In genomic region chrX:120016068-120016441, GRCh38 we compare ENCODE assay signal across 11 cellular contexts.
A peak's percentile ranks its signal among the peaks of the same experiment; 100 is the strongest.
DNase-seq lines count a peak whose midpoint lies in the region; ATAC-seq, FAIRE-seq and TF ChIP-seq lines count a peak whose summit lies in the region.
"Had no signal": no experiment of that assay in that cellular context is flagged by ENCODE, and none has a peak within 500 bp of the region (broad histone marks: within the 10 kb centered on the region; RNA-seq: fewer than 3 reads in every experiment).

No MANE protein-coding gene starts in this region.

- H3K4me1 ChIP-seq in smooth muscle cell (ENCODE audit: low read depth) = no peaks in the 10 kb centered on the region
- H3K4me1 ChIP-seq in HepG2 (ENCODE audit: insufficient read depth, low read length) = no peaks in the 10 kb centered on the region

- H3K36me3 Mint-ChIP-seq in activated CD4-positive, alpha-beta memory T cell treated with anti-CD3 and anti-CD28 coated beads for 36 hours = no peaks in the 10 kb centered on the region
- H3K36me3 Mint-ChIP-seq in activated CD4-positive, alpha-beta memory T cell treated with anti-CD3 and anti-CD28 coated beads, Interleukin-2, amount 10 ng/mL, durations not matched to agents 7 days and 5 days (ENCODE audit: low read depth) = no peaks in the 10 kb centered on the region
- H3K36me3 Mint-ChIP-seq in glutamatergic neuron (ENCODE audit: unreplicated experiment) = no peaks in the 10 kb centered on the region

- BruUV-seq in HepG2 (replicated peaks; lab: Mats Ljungman, UMichigan) = no TSS peak

- no peak overlapping the region for H3K27ac Mint-ChIP-seq in activated CD4-positive, alpha-beta memory T cell treated with anti-CD3 and anti-CD28 coated beads for 36 hours
- no peak overlapping the region for H3K27ac Mint-ChIP-seq in activated CD4-positive, alpha-beta memory T cell treated with anti-CD3 and anti-CD28 coated beads, Interleukin-2, amount 10 ng/mL, durations not matched to agents 7 days and 5 days
- no peak overlapping the region for H3K27ac Mint-ChIP-seq in glutamatergic neuron (ENCODE audit: unreplicated experiment)

- POLR2A ChIA-PET in activated CD4-positive, alpha-beta memory T cell treated with anti-CD3 and anti-CD28 coated beads for 36 hours (lab: Charles Lee) = no interaction called here
- POLR2A ChIA-PET in activated CD4-positive, alpha-beta memory T cell treated with anti-CD3 and anti-CD28 coated beads, Interleukin-2, amount 10 ng/mL, durations not matched to agents 7 days and 5 days (lab: Charles Lee) = no interaction called here
- POLR2A ChIA-PET in HepG2 (lab: Yijun Ruan, JAX) = no interaction called here

- TF ChIP-seq CTCF in LNCaP clone FGC (IDR thresholded peaks at IDR 0.05; ENCODE audit: control insufficient read depth, extremely low read depth, insufficient read depth) = no peak
- TF ChIP-seq CTCF in glutamatergic neuron (IDR thresholded peaks at IDR 0.05; ENCODE audit: partially characterized antibody, unreplicated experiment) = no peak
- no peak for TF ChIP-seq CTCF in smooth muscle cell (IDR thresholded peaks at IDR 0.05; ENCODE audit: borderline replicate concordance, insufficient read depth, poor library complexity, severe bottlenecking)
- TF ChIP-seq CTCF in HepG2 (CRISPR knock-in tag; IDR thresholded peaks at IDR 0.05) = no peak
- TF ChIP-seq CTCF in D721Med (IDR thresholded peaks at IDR 0.05; ENCODE audit: insufficient read depth, missing control alignments) = no peak

- H4K20me1 ChIP-seq in smooth muscle cell (ENCODE audit: low read depth) (no peaks in the 10 kb centered on the region), HepG2 (ENCODE audit: insufficient read depth, low read length) (no peaks in the 10 kb centered on the region)

- in situ Hi-C loops in HepG2 (cut with HindIII; ENCODE audit: extremely low pct_ligation_motif_present, low pct_unique_long_range_greater_than_20kb) = no loop called here

- no peak overlapping the region for H2AFZ ChIP-seq in smooth muscle cell (ENCODE audit: low read depth)
- no peak overlapping the region for H2AFZ ChIP-seq in HepG2 (ENCODE audit: low read length)

- TF ChIP-seq RAD21 in HepG2 (CRISPR knock-in tag; IDR thresholded peaks at IDR 0.05) = no peak

- H3K9me3 ChIP-seq in smooth muscle cell (replicated peaks; ENCODE audit: low read depth) = no peaks in the 10 kb centered on the region
- no peaks in the 10 kb centered on the region for H3K9me3 ChIP-seq in HepG2 (ENCODE audit: low read length)

- H3K27me3 ChIP-seq in smooth muscle cell (ENCODE audit: low read depth) (peaks cover 45% of the 10 kb centered on the region), HepG2 (ENCODE audit: control insufficient read depth in 1 of 2, insufficient read depth in 2 of 2, low read length in 2 of 2) (peaks cover 0 to 10% of the 10 kb centered on the region in 2 experiments; a peak in 1 of 5 replicates)

- H3K36me3 ChIP-seq in smooth muscle cell (ENCODE audit: low read depth) = no peaks in the 10 kb centered on the region
- no peaks in the 10 kb centered on the region for H3K36me3 ChIP-seq in HepG2 (replicated peaks in 1 of 2; ENCODE audit: control insufficient read depth in 1 of 2, insufficient read depth in 2 of 2, low read length in 2 of 2)
- H3K36me3 ChIP-seq: brain microvascular endothelial cell had no signal

- H3K4me1 Mint-ChIP-seq in activated CD4-positive, alpha-beta memory T cell treated with anti-CD3 and anti-CD28 coated beads for 36 hours (ENCODE audit: low read depth) = peaks cover 13% of the 10 kb centered on the region
- H3K4me1 Mint-ChIP-seq in activated CD4-positive, alpha-beta memory T cell treated with anti-CD3 and anti-CD28 coated beads, Interleukin-2, amount 10 ng/mL, durations not matched to agents 7 days and 5 days = peaks cover 14% of the 10 kb centered on the region
- H3K4me1 Mint-ChIP-seq in glutamatergic neuron (ENCODE audit: low read depth, unreplicated experiment) = peaks cover 1% of the 10 kb centered on the region

- H3K27ac ChIP-seq in smooth muscle cell (ENCODE audit: low read depth) = no peak overlapping the region
- H3K27ac ChIP-seq in HepG2 (ENCODE audit: extremely low read length, insufficient read depth, low read length) = no peak overlapping the region
- H3K27ac ChIP-seq: brain microvascular endothelial cell had no signal

- no peak for DNase-seq in activated CD4-positive, alpha-beta memory T cell treated with anti-CD3 and anti-CD28 coated beads for 36 hours
- DNase-seq in activated CD4-positive, alpha-beta memory T cell treated with anti-CD3 and anti-CD28 coated beads, Interleukin-2, amount 10 ng/mL, durations not matched to agents 7 days and 5 days = no peak
- no peak for DNase-seq in LNCaP clone FGC (ENCODE audit: low read depth)
- no peak for DNase-seq in glutamatergic neuron
- no peak for DNase-seq in smooth muscle cell (lab: John Stamatoyannopoulos, UW; ENCODE audit: unreplicated experiment)
- DNase-seq in HepG2 (ENCODE audit: low spot score) = no peak
- DNase-seq in D721Med (ENCODE audit: insufficient read length, low spot score) = no peak
- DNase-seq in superior temporal gyrus (ENCODE audit: extremely low spot score) = no peak
- DNase-seq: brain microvascular endothelial cell; stimulated activated naive CD4-positive, alpha-beta T cell had no signal

- CTCF ChIA-PET in activated CD4-positive, alpha-beta memory T cell treated with anti-CD3 and anti-CD28 coated beads for 36 hours (lab: Charles Lee) = no interaction called here
- CTCF ChIA-PET in activated CD4-positive, alpha-beta memory T cell treated with anti-CD3 and anti-CD28 coated beads, Interleukin-2, amount 10 ng/mL, durations not matched to agents 7 days and 5 days (lab: Charles Lee) = no interaction called here
- CTCF ChIA-PET in HepG2 (lab: Yijun Ruan, JAX; ENCODE audit: low intra/inter-chr PET ratio, low total read pairs) = no interaction called here

- no peak for TF ChIP-seq POLR2A in HepG2 (IDR thresholded peaks at IDR 0.05; ENCODE audit: insufficient read depth in 1 of 2, low read depth in 2 of 2, low read length in 2 of 2)

- H3K27me3 Mint-ChIP-seq in activated CD4-positive, alpha-beta memory T cell treated with anti-CD3 and anti-CD28 coated beads for 36 hours = peaks cover 29% of the 10 kb centered on the region
- peaks cover 46% of the 10 kb centered on the region for H3K27me3 Mint-ChIP-seq in activated CD4-positive, alpha-beta memory T cell treated with anti-CD3 and anti-CD28 coated beads, Interleukin-2, amount 10 ng/mL, durations not matched to agents 7 days and 5 days
- peaks cover 8% of the 10 kb centered on the region for H3K27me3 Mint-ChIP-seq in glutamatergic neuron (ENCODE audit: unreplicated experiment)

- H3K79me2 ChIP-seq in smooth muscle cell (ENCODE audit: low read depth) (no peaks in the 10 kb centered on the region), HepG2 (ENCODE audit: insufficient read depth, low read length) (no peaks in the 10 kb centered on the region)

- peak overlapping the region; percentile 60 for H3K4me3 Mint-ChIP-seq in activated CD4-positive, alpha-beta memory T cell treated with anti-CD3 and anti-CD28 coated beads for 36 hours
- H3K4me3 Mint-ChIP-seq in activated CD4-positive, alpha-beta memory T cell treated with anti-CD3 and anti-CD28 coated beads, Interleukin-2, amount 10 ng/mL, durations not matched to agents 7 days and 5 days = no peak overlapping the region
- H3K4me3 Mint-ChIP-seq in glutamatergic neuron (ENCODE audit: unreplicated experiment) = peak overlapping the region; percentile 89

- H3K9ac ChIP-seq in smooth muscle cell (ENCODE audit: low read depth) (no peak overlapping the region), HepG2 (ENCODE audit: insufficient read depth, low read depth, low read length) (no peak overlapping the region)

- H3F3A ChIP-seq in smooth muscle cell (ENCODE audit: low read depth) = no peaks in the 10 kb centered on the region

- intact Hi-C loops in activated CD4-positive, alpha-beta memory T cell treated with anti-CD3 and anti-CD28 coated beads for 36 hours (cut with micrococcal nuclease) = no loop called here
- intact Hi-C loops in HepG2 (cut with micrococcal nuclease; ENCODE audit: unreplicated experiment) = no loop called here

- peak overlapping the region; percentile 69 for H3K4me2 ChIP-seq in smooth muscle cell
- no peak overlapping the region for H3K4me2 ChIP-seq in HepG2 (ENCODE audit: low read depth, low read length)

- FAIRE-seq in HepG2 (lab: Jason Lieb, UNC) = no peak
- no peak for FAIRE-seq in D721Med (lab: Jason Lieb, UNC)

- WGBS in smooth muscle cell (ENCODE audit: low lambda C conversion rate) = 48% methylated on average over 11 of the region's 11 CpGs
- 92% methylated on average over 2 of the region's 11 CpGs for WGBS in HepG2 (ENCODE audit: low lambda C conversion rate)

- TF ChIP-seq EP300 in HepG2 (IDR thresholded peaks at IDR 0.05; ENCODE audit: low read depth in 2 of 2, low read length in 2 of 2) (no peak), HepG2 (CRISPR knock-in tag; IDR thresholded peaks at IDR 0.05; ENCODE audit: borderline replicate concordance) (no peak)

- H3K4me3 ChIP-seq in LNCaP clone FGC (ENCODE audit: low read depth, low read length) (peak overlapping the region; percentile 44), smooth muscle cell (peak overlapping the region; percentile 39), HepG2 (replicated peaks in 1 of 3; ENCODE audit: insufficient read depth in 1 of 3, low read depth in 2 of 3, low read length in 3 of 3) (no peak overlapping the region)

- H3K9me3 Mint-ChIP-seq in activated CD4-positive, alpha-beta memory T cell treated with anti-CD3 and anti-CD28 coated beads for 36 hours = no peaks in the 10 kb centered on the region
- no peaks in the 10 kb centered on the region for H3K9me3 Mint-ChIP-seq in activated CD4-positive, alpha-beta memory T cell treated with anti-CD3 and anti-CD28 coated beads, Interleukin-2, amount 10 ng/mL, durations not matched to agents 7 days and 5 days
- H3K9me3 Mint-ChIP-seq in glutamatergic neuron (ENCODE audit: unreplicated experiment) = peaks cover 1% of the 10 kb centered on the region

- ATAC-seq in HepG2 = no peak
- ATAC-seq: esophagus mucosa had no signal

TF ChIP-seq in HepG2, 621 proteins besides CTCF, POLR2A, EP300 and RAD21 (continues in another document):
- TF ChIP-seq GPBP1L1 (CRISPR knock-in tag; IDR thresholded peaks at IDR 0.05) = no peak
- no peak for TF ChIP-seq ZNF260 (CRISPR knock-in tag; IDR thresholded peaks at IDR 0.05; ENCODE audit: borderline replicate concordance, low read depth)

Comparison
In these comparisons a context has a peak if more than half of its experiments do, and no peak if none do; other contexts are left out.
1. H3K4me3 ChIP-seq: peak in LNCaP clone FGC (single experiment) and smooth muscle cell (single experiment); none in HepG2 (0 of 3).